19 cellular contexts compared by ENCODE assay signal in genomic region chr6:11848852-11849731, GRCh38.
DNase-seq lines count a peak whose midpoint lies in the region; ATAC-seq, FAIRE-seq and TF ChIP-seq lines count a peak whose summit lies in the region.
"Had no signal": no experiment of that assay in that cellular context is flagged by ENCODE, and none has a peak within 500 bp of the region (broad histone marks: within the 10 kb centered on the region; RNA-seq: fewer than 3 reads in every experiment).

No MANE protein-coding gene starts in this region.

- DNase-seq in HepG2 (ENCODE audit: low spot score) (no peak), NCI-H446 (lab: John Stamatoyannopoulos, UW) (peak; percentile 69 to 91), dermis microvascular lymphatic vessel endothelial cell (ENCODE audit: low read depth in 2 of 2) (peak; percentile 39 to 93), dedifferentiated amniotic fluid mesenchymal stem cell (ENCODE audit: extremely low spot score) (no peak), GF-D8 (lab: John Stamatoyannopoulos, UW) (no peak), frontal cortex (ENCODE audit: low spot score in 2 of 2) (no peak)
- DNase-seq in stimulated activated naive CD4-positive, alpha-beta T cell treated with Interleukin-2 at 50 U/mL for 16 hours (lab: John Stamatoyannopoulos, UW) = no peak
- DNase-seq: activated CD4-positive, alpha-beta memory T cell treated with anti-CD3 and anti-CD28 coated beads, Interleukin-2, amount 10 ng/mL, durations not matched to agents 7 days and 5 days; activated gamma-delta T cell; caudate nucleus; DMS53; NCI-H1417 treated with DMSO at 0.1 percent for 48 hours; stimulated activated CD4-positive, alpha-beta T cell treated with anti-CD3 and anti-CD28 coated beads, Interleukin-2, amount 100 ng/mL, for 48 hours; stimulated activated naive B cell treated with anti-CD40 and anti-IgM and Interleukin-4, amounts not matched to agents 10 μg/mL and 1 μg/mL and 100 μg/mL, for 72 hours; T-helper 2 cell had no signal

- CTCF ChIA-PET in HepG2 (lab: Yijun Ruan, JAX; ENCODE audit: low intra/inter-chr PET ratio, low total read pairs) = no interaction called here

- TF ChIP-seq EP300 in HepG2 (IDR thresholded peaks at IDR 0.05; ENCODE audit: low read depth in 2 of 2, low read length in 2 of 2) = no peak
- TF ChIP-seq EP300 in HepG2 (CRISPR knock-in tag; IDR thresholded peaks at IDR 0.05; ENCODE audit: borderline replicate concordance) = no peak

- no peak overlapping the region for H2AFZ ChIP-seq in HepG2 (ENCODE audit: low read length)
- H2AFZ ChIP-seq: parathyroid adenoma had no signal

- peak overlapping the region in 1 of 2 donors; percentile 28 for H3K27ac ChIP-seq in liver (ENCODE audit: low read depth in 1 of 2, low read length in 2 of 2)
- H3K27ac ChIP-seq in HepG2 (ENCODE audit: extremely low read length, insufficient read depth, low read length) = no peak overlapping the region
- H3K27ac ChIP-seq: parathyroid adenoma, vagina had no signal

- WGBS in liver = 41% methylated on average over 2 of the region's 2 CpGs
- 33% methylated on average over 2 of the region's 2 CpGs for WGBS in HepG2 (ENCODE audit: low lambda C conversion rate)

- H3K36me3 ChIP-seq in liver (ENCODE audit: control insufficient read depth in 4 of 4, insufficient read depth in 3 of 4, low read depth in 1 of 4, low read length in 3 of 4) = no peaks in the 10 kb centered on the region
- H3K36me3 ChIP-seq in HepG2 (replicated peaks in 1 of 2; ENCODE audit: control insufficient read depth in 1 of 2, insufficient read depth in 2 of 2, low read length in 2 of 2) = no peaks in the 10 kb centered on the region
- H3K36me3 ChIP-seq: vagina had no signal

- no peaks in the 10 kb centered on the region for H3K79me2 ChIP-seq in HepG2 (ENCODE audit: insufficient read depth, low read length)
- H3K79me2 ChIP-seq: parathyroid adenoma had no signal

- H3K4me1 ChIP-seq in liver (ENCODE audit: control insufficient read depth in 4 of 4, insufficient read depth in 4 of 4, low read length in 3 of 4) (peaks cover 2 to 19% (median 11%) of the 10 kb centered on the region in 4 donors), HepG2 (ENCODE audit: insufficient read depth, low read length) (no peaks in the 10 kb centered on the region)
- H3K4me1 ChIP-seq: parathyroid adenoma, vagina had no signal

- BruUV-seq in HepG2 (replicated peaks; lab: Mats Ljungman, UMichigan) = no TSS peak

- in situ Hi-C loops in HepG2 (cut with HindIII; ENCODE audit: extremely low pct_ligation_motif_present, low pct_unique_long_range_greater_than_20kb) = no loop called here

- H3K27me3 ChIP-seq in liver (ENCODE audit: control insufficient read depth in 4 of 4, insufficient read depth in 4 of 4, low read length in 3 of 4) = no peaks in the 10 kb centered on the region
- no peaks in the 10 kb centered on the region for H3K27me3 ChIP-seq in HepG2 (ENCODE audit: control insufficient read depth in 1 of 2, insufficient read depth in 2 of 2, low read length in 2 of 2)
- H3K27me3 ChIP-seq: vagina had no signal

- intact Hi-C loops in HepG2 (cut with micrococcal nuclease; ENCODE audit: unreplicated experiment) = no loop called here

- no peaks in the 10 kb centered on the region for H4K20me1 ChIP-seq in HepG2 (ENCODE audit: insufficient read depth, low read length)

- H3K9me3 ChIP-seq in liver (ENCODE audit: control insufficient read depth in 4 of 4, low read length in 3 of 4) (no peaks in the 10 kb centered on the region), HepG2 (ENCODE audit: low read length) (no peaks in the 10 kb centered on the region)
- H3K9me3 ChIP-seq: vagina had no signal

- TF ChIP-seq CTCF in liver (IDR thresholded peaks at IDR 0.05; ENCODE audit: low read depth, low read length, missing input control) (no peak), HepG2 (CRISPR knock-in tag; IDR thresholded peaks at IDR 0.05) (no peak)

- POLR2A ChIA-PET in HepG2 (lab: Yijun Ruan, JAX) = no interaction called here

- no peak overlapping the region for H3K4me3 ChIP-seq in liver (ENCODE audit: low read depth in 1 of 3, low read length in 3 of 3)
- no peak overlapping the region for H3K4me3 ChIP-seq in HepG2 (replicated peaks in 1 of 3; ENCODE audit: insufficient read depth in 1 of 3, low read depth in 2 of 3, low read length in 3 of 3)
- H3K4me3 ChIP-seq: vagina had no signal

- no peak overlapping the region for H3K4me2 ChIP-seq in HepG2 (ENCODE audit: low read depth, low read length)

- no peak for FAIRE-seq in HepG2 (lab: Jason Lieb, UNC)
- FAIRE-seq in frontal cortex (lab: Jason Lieb, UNC) = no peak
- FAIRE-seq: H1 had no signal

- H3K9ac ChIP-seq in liver (ENCODE audit: low read depth in 1 of 2, low read length in 2 of 2) = no peak overlapping the region
- H3K9ac ChIP-seq in HepG2 (ENCODE audit: insufficient read depth, low read depth, low read length) = no peak overlapping the region
- H3K9ac ChIP-seq: parathyroid adenoma had no signal

- no peak for TF ChIP-seq POLR2A in HepG2 (IDR thresholded peaks at IDR 0.05; ENCODE audit: insufficient read depth in 1 of 2, low read depth in 2 of 2, low read length in 2 of 2)

- TF ChIP-seq RAD21 in liver (IDR thresholded peaks at IDR 0.05) (peak in 1 of 2 donors; percentile 44), HepG2 (CRISPR knock-in tag; IDR thresholded peaks at IDR 0.05) (no peak)

- ATAC-seq in HepG2 = no peak
- ATAC-seq: stimulated activated naive B cell treated with anti-CD40 and anti-IgM and Interleukin-4, amounts not matched to agents 10 μg/mL and 1 μg/mL and 100 μg/mL, for 72 hours had no signal

TF ChIP-seq in liver, 16 proteins besides CTCF, POLR2A, EP300 and RAD21:
- TF ChIP-seq NR2F2 (IDR thresholded peaks at IDR 0.05) = no peak
- TF ChIP-seq YY1 (IDR thresholded peaks at IDR 0.05) = peak; percentile 42

TF ChIP-seq in HepG2, 621 proteins besides CTCF, POLR2A, EP300 and RAD21 (continues in another document):
- no peak for TF ChIP-seq HOXA5 (CRISPR knock-in tag; IDR thresholded peaks at IDR 0.05)
- TF ChIP-seq UBTF (CRISPR knock-in tag; IDR thresholded peaks at IDR 0.05) = no peak
- no peak for TF ChIP-seq ZNF543 (CRISPR knock-in tag; IDR thresholded peaks at IDR 0.05)
- TF ChIP-seq ZNF510 (CRISPR knock-in tag; IDR thresholded peaks at IDR 0.05; ENCODE audit: low read depth) = no peak
- TF ChIP-seq ARNT (IDR thresholded peaks at IDR 0.05) = no peak
- TF ChIP-seq DZIP1 (CRISPR knock-in tag; IDR thresholded peaks at IDR 0.05) = no peak
- no peak for TF ChIP-seq SRY (CRISPR knock-in tag; IDR thresholded peaks at IDR 0.05)
- no peak for TF ChIP-seq USF2 (IDR thresholded peaks at IDR 0.05; ENCODE audit: low read depth, low read length)
- no peak for TF ChIP-seq USF2 (CRISPR knock-in tag; IDR thresholded peaks at IDR 0.05; ENCODE audit: borderline replicate concordance)
- no peak for TF ChIP-seq ASH2L (IDR thresholded peaks at IDR 0.05; ENCODE audit: insufficient read length, low read depth, low read length)

Comparison
In these comparisons a context has a peak if more than half of its experiments do, and no peak if none do; other contexts are left out.
1. DNase-seq: peak in NCI-H446 (2 of 2) and dermis microvascular lymphatic vessel endothelial cell (2 of 2); none in HepG2 (single experiment), dedifferentiated amniotic fluid mesenchymal stem cell (single experiment), stimulated activated naive CD4-positive, alpha-beta T cell treated with Interleukin-2 at 50 U/mL for 16 hours (single experiment), GF-D8 (single experiment) and frontal cortex (0 of 2).